ENCODE assay signal across 8 cellular contexts in the genomic region with DNA sequence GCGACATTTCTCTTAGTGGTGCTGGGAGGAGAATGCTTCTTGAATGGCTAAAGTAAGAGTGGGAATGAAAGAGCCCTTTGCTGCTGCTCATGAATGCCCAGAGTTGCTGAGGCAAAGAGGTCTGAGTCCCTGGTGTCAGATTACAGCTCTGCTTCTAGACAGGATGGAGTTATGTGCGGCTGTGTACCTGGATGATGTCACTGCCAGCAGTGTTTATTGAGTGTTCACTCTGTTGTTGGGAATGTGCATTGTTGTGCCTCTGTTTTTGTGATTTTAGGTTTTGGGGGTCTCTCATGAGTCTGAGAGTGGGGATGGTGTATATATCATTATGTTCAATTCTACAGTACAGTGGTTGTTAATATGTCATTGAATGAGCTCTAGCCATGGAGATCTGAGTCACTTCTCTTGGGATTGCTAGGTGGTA. TPM values are rescaled to one million over a fixed set of nuclear protein-coding genes. Genes with fewer than 3 reads are reported as not detected.
DNase-seq lines count a peak whose midpoint lies in the region; TF ChIP-seq lines count a peak whose summit lies in the region.

No MANE protein-coding gene starts in this region.

- no peaks in the 10 kb centered on the region for H3F3A ChIP-seq in Loucy (ENCODE audit: low read depth)

- no peaks in the 10 kb centered on the region for H3K27me3 Mint-ChIP-seq in activated CD4-positive, alpha-beta memory T cell treated with anti-CD3 and anti-CD28 coated beads for 36 hours

- no peak for TF ChIP-seq CTCF in Loucy (conservative IDR thresholded peaks at IDR 0.05; ENCODE audit: low read length)

- H3K9me3 Mint-ChIP-seq in activated CD4-positive, alpha-beta memory T cell treated with anti-CD3 and anti-CD28 coated beads for 36 hours, result no peaks in the 10 kb centered on the region

- H3K9me3 ChIP-seq in Loucy (ENCODE audit: insufficient read depth, low read depth, low read length), result no peaks in the 10 kb centered on the region

- H3K27ac Mint-ChIP-seq in activated CD4-positive, alpha-beta memory T cell treated with anti-CD3 and anti-CD28 coated beads for 36 hours, result peak overlapping the region; percentile 68

- H3K36me3 ChIP-seq in Loucy (ENCODE audit: insufficient read depth, low read length), result no peaks in the 10 kb centered on the region; the same call in 1 of the 2 replicates

- peaks cover 36% of the 10 kb centered on the region for H3K36me3 Mint-ChIP-seq in activated CD4-positive, alpha-beta memory T cell treated with anti-CD3 and anti-CD28 coated beads for 36 hours

- DNase-seq in DMS153 treated with DMSO at 0.1 percent for 48 hours (lab: John Stamatoyannopoulos, UW; ENCODE audit: unreplicated experiment), result peak; percentile 79
- DNase-seq in activated CD4-positive, alpha-beta memory T cell treated with anti-CD3 and anti-CD28 coated beads for 36 hours, result peak; percentile 31
- peak; percentile 93 for DNase-seq in islet precursor cell
- no peak for DNase-seq in GM19238 (ENCODE audit: insufficient read length, low spot score)
- DNase-seq in NCI-H2081 treated with DMSO at 0.1 percent for 48 hours (lab: John Stamatoyannopoulos, UW), result no peak
- DNase-seq in activated CD4-positive, CD25-positive, alpha-beta regulatory T cell (lab: John Stamatoyannopoulos, UW), result no peak
- no peak for DNase-seq in 8988T

- H2AFZ ChIP-seq in Loucy (ENCODE audit: low read length), result no peak overlapping the region

- H3K9me2 ChIP-seq in Loucy (replicated peaks; ENCODE audit: low read depth, low read length), result no peaks in the 10 kb centered on the region

- H3K79me2 ChIP-seq in Loucy (ENCODE audit: insufficient read depth, low read length), result peaks cover 68% of the 10 kb centered on the region

- H3K4me3 Mint-ChIP-seq in activated CD4-positive, alpha-beta memory T cell treated with anti-CD3 and anti-CD28 coated beads for 36 hours, result peak overlapping the region; percentile 98

- no peaks in the 10 kb centered on the region for H3K27me3 ChIP-seq in Loucy (ENCODE audit: insufficient read depth, low read length, poor library complexity, severe bottlenecking)

- intact Hi-C loops in activated CD4-positive, alpha-beta memory T cell treated with anti-CD3 and anti-CD28 coated beads for 36 hours (cut with micrococcal nuclease), result loop anchor here (5.0 to 10.0 kb wide), 3 partner anchors 180 to 500 kb away; a partner anchor contains a TSS

- peaks cover 57% of the 10 kb centered on the region for H3K4me1 Mint-ChIP-seq in activated CD4-positive, alpha-beta memory T cell treated with anti-CD3 and anti-CD28 coated beads for 36 hours (ENCODE audit: low read depth)

- POLR2A ChIA-PET in activated CD4-positive, alpha-beta memory T cell treated with anti-CD3 and anti-CD28 coated beads for 36 hours (lab: Charles Lee), result interaction anchor here (0.6 to 5.1 kb wide), 4 partner anchors 10 to 98 kb away, joined by 3 to 45 read pairs (median 14); no protein-coding TSS in a partner anchor

- H3K4me2 ChIP-seq in Loucy (ENCODE audit: low read depth, low read length, poor library complexity, severe bottlenecking), result peak overlapping the region; percentile 91

- peaks cover 50% of the 10 kb centered on the region for H3K4me1 ChIP-seq in Loucy (ENCODE audit: insufficient read depth, low read length, poor library complexity, severe bottlenecking)

- CTCF ChIA-PET in activated CD4-positive, alpha-beta memory T cell treated with anti-CD3 and anti-CD28 coated beads for 36 hours (lab: Charles Lee), result interaction anchor here (0.7 to 5.7 kb wide), 9 partner anchors 8 to 105 kb away, joined by 3 to 54 read pairs (median 15); no protein-coding TSS in a partner anchor

- H3K4me3 ChIP-seq in Loucy (ENCODE audit: low read length, poor library complexity, severe bottlenecking), result peak overlapping the region; percentile 91

- H4K20me1 ChIP-seq in Loucy (ENCODE audit: insufficient read depth, low read length, poor library complexity, severe bottlenecking), result peaks cover 31% of the 10 kb centered on the region

- H3K9ac ChIP-seq in Loucy (ENCODE audit: low read depth, low read length, poor library complexity, severe bottlenecking), result peak overlapping the region; percentile 79

RNA-seq across cellular contexts. Expression of a gene that starts 2.7 kb away (rescaled TPM):
- 10 to 100 TPM; 18.9 to 20.2 TPM for total RNA-seq in activated CD4-positive, alpha-beta memory T cell treated with anti-CD3 and anti-CD28 coated beads for 36 hours

Comparison
In these comparisons a context has a peak if more than half of its experiments do, and no peak if none do; other contexts are left out.
1. DNase-seq: peak in DMS153 treated with DMSO at 0.1 percent for 48 hours (single experiment), activated CD4-positive, alpha-beta memory T cell treated with anti-CD3 and anti-CD28 coated beads for 36 hours (single experiment) and islet precursor cell (single experiment); none in GM19238 (single experiment), NCI-H2081 treated with DMSO at 0.1 percent for 48 hours (single experiment), activated CD4-positive, CD25-positive, alpha-beta regulatory T cell (0 of 4) and 8988T (single experiment).